ENCODE assay signal across 25 cellular contexts in genomic region chr7:107668296-107668695, GRCh38. TPM values are rescaled to one million over a fixed set of nuclear protein-coding genes. Genes with fewer than 3 reads are reported as not detected.
"Had no signal": no experiment of that assay in that cellular context is flagged by ENCODE, and none has a peak within 500 bp of the region (broad histone marks: within the 10 kb centered on the region; RNA-seq: fewer than 3 reads in every experiment).

No MANE protein-coding gene starts in this region.

- H3K9me3 ChIP-seq: Peyer's patch, SJSA1 had no signal

- H3K4me3 Mint-ChIP-seq: activated CD4-positive, alpha-beta T cell treated with anti-CD3 and anti-CD28 coated beads, Interleukin-2, amount 10 ng/mL, durations not matched to agents 7 days and 5 days; activated CD8-positive, alpha-beta T cell treated with anti-CD3 and anti-CD28 coated beads for 36 hours; activated naive CD4-positive, alpha-beta T cell treated with anti-CD3 and anti-CD28 coated beads, Interleukin-2, amount 10 ng/mL, durations not matched to agents 7 days and 5 days; activated naive CD8-positive, alpha-beta T cell treated with anti-CD3 and anti-CD28 coated beads for 36 hours; activated T-cell treated with anti-CD3 and anti-CD28 coated beads, Interleukin-2, amount 50 U/mL, for 24 hours; T-helper 1 cell treated with Interleukin-12 subunit alpha and Interleukin-12 subunit beta and Interleukin-4 antibody, amounts not matched to agents 30 μg/mL and 1 μg/mL, for 36 hours had no signal

- H3K4me3 ChIP-seq: cardiac muscle cell, Peyer's patch, SJSA1 had no signal

- H3K36me3 Mint-ChIP-seq: activated naive CD4-positive, alpha-beta T cell treated with anti-CD3 and anti-CD28 coated beads, Interleukin-2, amount 10 ng/mL, durations not matched to agents 7 days and 5 days; activated naive CD8-positive, alpha-beta T cell treated with anti-CD3 and anti-CD28 coated beads for 36 hours had no signal

- H3K36me3 ChIP-seq: brain microvascular endothelial cell, cardiac muscle cell, Peyer's patch, SJSA1 had no signal

- H3K27me3 ChIP-seq: brain microvascular endothelial cell, Peyer's patch had no signal

- H3K4me1 ChIP-seq: Peyer's patch, SJSA1 had no signal

- H3K27ac Mint-ChIP-seq: activated CD4-positive, alpha-beta T cell treated with anti-CD3 and anti-CD28 coated beads, Interleukin-2, amount 10 ng/mL, durations not matched to agents 7 days and 5 days; activated CD8-positive, alpha-beta T cell treated with anti-CD3 and anti-CD28 coated beads for 36 hours; activated naive CD4-positive, alpha-beta T cell treated with anti-CD3 and anti-CD28 coated beads, Interleukin-2, amount 10 ng/mL, durations not matched to agents 7 days and 5 days; activated naive CD8-positive, alpha-beta T cell treated with anti-CD3 and anti-CD28 coated beads for 36 hours; activated T-cell treated with anti-CD3 and anti-CD28 coated beads, Interleukin-2, amount 50 U/mL, for 24 hours; T-helper 1 cell treated with Interleukin-12 subunit alpha and Interleukin-12 subunit beta and Interleukin-4 antibody, amounts not matched to agents 30 μg/mL and 1 μg/mL, for 36 hours had no signal

- H3K4me1 Mint-ChIP-seq: activated naive CD8-positive, alpha-beta T cell treated with anti-CD3 and anti-CD28 coated beads for 36 hours had no signal

- ATAC-seq: activated CD8-positive, alpha-beta T cell treated with anti-CD3 and anti-CD28 coated beads for 36 hours had no signal

- H3K27ac ChIP-seq: brain microvascular endothelial cell, cardiac muscle cell, Peyer's patch, RWPE1, SJSA1 had no signal

- H3K27me3 Mint-ChIP-seq: activated CD4-positive, alpha-beta T cell treated with anti-CD3 and anti-CD28 coated beads, Interleukin-2, amount 10 ng/mL, durations not matched to agents 7 days and 5 days had no signal

- H3K9me3 Mint-ChIP-seq: activated CD4-positive, alpha-beta T cell treated with anti-CD3 and anti-CD28 coated beads, Interleukin-2, amount 10 ng/mL, durations not matched to agents 7 days and 5 days; activated CD8-positive, alpha-beta T cell treated with anti-CD3 and anti-CD28 coated beads for 36 hours; activated naive CD4-positive, alpha-beta T cell treated with anti-CD3 and anti-CD28 coated beads, Interleukin-2, amount 10 ng/mL, durations not matched to agents 7 days and 5 days; activated naive CD8-positive, alpha-beta T cell treated with anti-CD3 and anti-CD28 coated beads for 36 hours; activated T-cell treated with anti-CD3 and anti-CD28 coated beads, Interleukin-2, amount 50 U/mL, for 24 hours; T-helper 1 cell treated with Interleukin-12 subunit alpha and Interleukin-12 subunit beta and Interleukin-4 antibody, amounts not matched to agents 30 μg/mL and 1 μg/mL, for 36 hours had no signal

- DNase-seq: activated CD4-positive, alpha-beta T cell treated with anti-CD3 and anti-CD28 coated beads, Interleukin-2, amount 10 ng/mL, durations not matched to agents 7 days and 5 days; activated CD4-positive, CD25-positive, alpha-beta regulatory T cell treated with anti-CD3 and anti-CD28 coated beads, Interleukin-2, amount 50 U/mL, for 72 hours; activated CD8-positive, alpha-beta T cell treated with anti-CD3 and anti-CD28 coated beads for 36 hours; activated gamma-delta T cell treated with Interleukin-2 at 50 U/mL for 16 hours; activated naive CD4-positive, alpha-beta T cell treated with anti-CD3 and anti-CD28 coated beads, Interleukin-2, amount 10 ng/mL, durations not matched to agents 7 days and 5 days; activated naive CD8-positive, alpha-beta T cell treated with anti-CD3 and anti-CD28 coated beads for 36 hours; activated T-cell treated with anti-CD3 and anti-CD28 coated beads, Interleukin-2, amount 50 U/mL, for 24 hours; brain microvascular endothelial cell; IMR-90; KG1; NCI-H1092; NCI-H1417; NCI-H1930; NCI-H2107; NCI-H2171 treated with DMSO at 0.1 percent for 48 hours; NCI-H345; NCI-H510A; NCI-H526 treated with DMSO at 0.1 percent for 48 hours; NCI-H82; Peyer's patch; Right ventricle myocardium superior had no signal

RNA-seq across cellular contexts. Expression of gene SLC26A4, which starts 7.7 kb away (rescaled TPM):
- polyA plus RNA-seq: cardiac muscle cell had no signal
